ENCODE assay signal across 11 cellular contexts in the genomic region with DNA sequence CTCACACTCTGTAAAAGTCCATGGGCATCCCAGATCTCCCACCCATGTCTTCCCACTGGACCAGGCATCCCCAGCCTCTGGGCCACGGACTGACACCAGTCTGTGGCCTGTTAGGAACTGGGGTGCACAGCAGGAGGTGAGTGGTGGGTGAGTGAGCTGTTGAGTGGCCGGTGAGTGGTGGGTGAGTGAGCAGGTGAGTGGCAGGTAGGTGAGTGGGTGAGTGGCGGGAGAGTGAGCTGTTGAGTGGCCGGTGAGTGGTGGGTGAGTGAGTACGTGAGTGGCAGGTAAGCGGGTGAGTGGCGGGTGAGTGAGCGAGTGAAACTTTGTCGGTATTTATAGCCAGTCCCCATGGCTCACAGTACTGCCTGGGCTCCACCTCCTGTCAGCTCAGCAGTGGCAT.
DNase-seq lines count a peak whose midpoint lies in the region; ATAC-seq, FAIRE-seq and TF ChIP-seq lines count a peak whose summit lies in the region.
"Had no signal": no experiment of that assay in that cellular context is flagged by ENCODE, and none has a peak within 500 bp of the region (broad histone marks: within the 10 kb centered on the region; RNA-seq: fewer than 3 reads in every experiment).

No MANE protein-coding gene starts in this region.

- no peak overlapping the region for H2AFZ ChIP-seq in H1 (ENCODE audit: low read length)
- H2AFZ ChIP-seq in mesenchymal stem cell (ENCODE audit: low read depth, low read length) = no peak overlapping the region

- intact Hi-C loops in upper lobe of right lung (cut with DNase I) = no loop called here

- TF ChIP-seq EP300 in H1 (IDR thresholded peaks at IDR 0.05; ENCODE audit: borderline replicate concordance in 1 of 2, low read depth in 2 of 2, low read length in 2 of 2) = no peak

- H2BK120ac ChIP-seq in H1 (replicated peaks; ENCODE audit: low read depth, low read length) (no peak overlapping the region), mesenchymal stem cell (ENCODE audit: low read depth, low read length) (no peak overlapping the region)

- H4K8ac ChIP-seq in H1 (ENCODE audit: extremely low read depth, insufficient read depth, low read length) = no peak overlapping the region
- H4K8ac ChIP-seq in mesenchymal stem cell (ENCODE audit: low read length) = no peak overlapping the region

- H2BK12ac ChIP-seq in H1 (ENCODE audit: low read depth, low read length) = no peak overlapping the region
- H2BK12ac ChIP-seq in mesenchymal stem cell (ENCODE audit: low read length in 2 of 2) = no peak overlapping the region

- peaks cover 2% of the 10 kb centered on the region; the same call in 1 of the 2 replicates for H3K23me2 ChIP-seq in H1 (ENCODE audit: low read depth, low read length)

- no peaks in the 10 kb centered on the region for H3K4me1 Mint-ChIP-seq in stimulated activated naive B cell treated with anti-CD40 and anti-IgM and Interleukin-4, amounts not matched to agents 10 μg/mL and 1 μg/mL and 100 μg/mL, for 72 hours
- H3K4me1 Mint-ChIP-seq: CD14-positive monocyte; CD8-positive, alpha-beta memory T cell had no signal

- no peaks in the 10 kb centered on the region for H3K79me1 ChIP-seq in H1 (ENCODE audit: low read depth, low read length)
- H3K79me1 ChIP-seq in mesenchymal stem cell (replicated peaks; ENCODE audit: low read length, poor library complexity, severe bottlenecking) = no peaks in the 10 kb centered on the region

- no peak for FAIRE-seq in H1 (lab: Jason Lieb, UNC)
- FAIRE-seq: A549 had no signal

- POLR2A ChIA-PET in H1 (lab: Charles Lee; ENCODE audit: partially characterized antibody) = no interaction called here

- H3K4me1 ChIP-seq in H1 (replicated peaks in 1 of 4; ENCODE audit: control insufficient read depth in 3 of 4, insufficient read depth in 4 of 4, low read length in 3 of 4) (peaks cover 0 to 5% (median 2%) of the 10 kb centered on the region in 4 experiments; a peak in 3 of 7 replicates), mesenchymal stem cell (ENCODE audit: control insufficient read depth, insufficient read depth, low read depth, low read length) (peaks cover 13% of the 10 kb centered on the region), upper lobe of right lung (no peaks in the 10 kb centered on the region)
- H3K4me1 ChIP-seq: A549 had no signal

- no peak overlapping the region for H3K4me3 Mint-ChIP-seq in stimulated activated naive B cell treated with anti-CD40 and anti-IgM and Interleukin-4, amounts not matched to agents 10 μg/mL and 1 μg/mL and 100 μg/mL, for 72 hours
- H3K4me3 Mint-ChIP-seq: CD14-positive monocyte; CD8-positive, alpha-beta memory T cell had no signal

- no peak for TF ChIP-seq CTCF in brain microvascular endothelial cell (IDR thresholded peaks at IDR 0.05; ENCODE audit: low read depth, low read length, missing control alignments)
- no peak for TF ChIP-seq CTCF in H1 (IDR thresholded peaks at IDR 0.05; ENCODE audit: control extremely low read depth in 1 of 3, insufficient read depth in 1 of 3, low read depth in 1 of 3, low read length in 3 of 3)
- no peak for TF ChIP-seq CTCF in upper lobe of right lung (IDR thresholded peaks at IDR 0.05)

- DNase-seq in brain microvascular endothelial cell (no peak), H1 (ENCODE audit: low read depth in 1 of 2, low spot score in 2 of 2) (no peak), mesenchymal stem cell (no peak), upper lobe of right lung (peak; percentile 44)
- no peak for DNase-seq in stimulated activated naive B cell treated with anti-CD40 and anti-IgM and Interleukin-4, amounts not matched to agents 10 μg/mL and 1 μg/mL and 100 μg/mL, for 72 hours
- DNase-seq: CD8-positive, alpha-beta memory T cell; DMS53 had no signal

- H3K27me3 ChIP-seq in brain microvascular endothelial cell (replicated peaks) (no peaks in the 10 kb centered on the region), H1 (replicated peaks in 1 of 4; ENCODE audit: control insufficient read depth in 3 of 4, extremely low read depth in 1 of 4, insufficient read depth in 3 of 4, low read length in 3 of 4) (no peaks in the 10 kb centered on the region), mesenchymal stem cell (ENCODE audit: control insufficient read depth in 1 of 2, insufficient read depth in 1 of 2, low read length in 2 of 2) (no peaks in the 10 kb centered on the region), upper lobe of right lung (no peaks in the 10 kb centered on the region)

- TF ChIP-seq RAD21 in H1 (IDR thresholded peaks at IDR 0.05 in 1 of 2, conservative IDR thresholded peaks at IDR 0.05 in 1 of 2; ENCODE audit: low read depth in 2 of 2, low read length in 2 of 2) = no peak

- H3K4ac ChIP-seq in H1 (replicated peaks; ENCODE audit: insufficient read length, low read depth, low read length) (peak overlapping the region; percentile 25), mesenchymal stem cell (ENCODE audit: low read depth in 1 of 2, low read length in 2 of 2) (no peak overlapping the region)

- CTCF ChIA-PET in H1 (lab: Charles Lee; ENCODE audit: partially characterized antibody) = interaction anchor here (1.1 to 1.8 kb wide), 2 partner anchors 14 to 16 kb away, joined by 3 to 8 read pairs; no protein-coding TSS in a partner anchor

- H3K9me3 Mint-ChIP-seq in stimulated activated naive B cell treated with anti-CD40 and anti-IgM and Interleukin-4, amounts not matched to agents 10 μg/mL and 1 μg/mL and 100 μg/mL, for 72 hours = peaks cover 3 to 9% of the 10 kb centered on the region in 2 donors

- no peak overlapping the region for H3K27ac Mint-ChIP-seq in stimulated activated naive B cell treated with anti-CD40 and anti-IgM and Interleukin-4, amounts not matched to agents 10 μg/mL and 1 μg/mL and 100 μg/mL, for 72 hours
- H3K27ac Mint-ChIP-seq: CD8-positive, alpha-beta memory T cell had no signal

- H3K36me3 ChIP-seq in brain microvascular endothelial cell (replicated peaks) = no peaks in the 10 kb centered on the region
- no peaks in the 10 kb centered on the region; a peak in 1 of 8 replicates for H3K36me3 ChIP-seq in H1 (ENCODE audit: control insufficient read depth in 2 of 4, insufficient read depth in 4 of 4, low read length in 3 of 4)
- no peaks in the 10 kb centered on the region for H3K36me3 ChIP-seq in mesenchymal stem cell (ENCODE audit: control insufficient read depth in 1 of 2, insufficient read depth in 2 of 2, low read depth in 1 of 2, low read length in 2 of 2)
- no peaks in the 10 kb centered on the region for H3K36me3 ChIP-seq in upper lobe of right lung

- no peak overlapping the region for H3K14ac ChIP-seq in H1 (ENCODE audit: insufficient read length)
- H3K14ac ChIP-seq in mesenchymal stem cell (ENCODE audit: low read length in 2 of 2) = no peak overlapping the region

- H3K23ac ChIP-seq in H1 (ENCODE audit: insufficient read length) (no peak overlapping the region), mesenchymal stem cell (ENCODE audit: low read length in 2 of 2) (no peak overlapping the region)

- ATAC-seq in upper lobe of right lung = no peak
- ATAC-seq in stimulated activated naive B cell treated with anti-CD40 and anti-IgM and Interleukin-4, amounts not matched to agents 10 μg/mL and 1 μg/mL and 100 μg/mL, for 72 hours (replicated peaks) = no peak
- no peak for ATAC-seq in HG03469 (IDR thresholded peaks at IDR 0.05; ENCODE audit: unreplicated experiment)
- ATAC-seq in activated CD4-positive, CD25-positive, alpha-beta regulatory T cell treated with anti-CD3 and anti-CD28 coated beads, Interleukin-2, amount 50 U/mL, for 24 hours = no peak

- no peaks in the 10 kb centered on the region for H4K20me1 ChIP-seq in H1 (replicated peaks in 1 of 2; ENCODE audit: control insufficient read depth in 1 of 2, insufficient read depth in 2 of 2, low read length in 2 of 2)

- H3K27ac ChIP-seq in brain microvascular endothelial cell (peak overlapping the region; percentile 45), H1 (ENCODE audit: low read depth, low read length) (no peak overlapping the region; the same call in 1 of the 2 replicates), mesenchymal stem cell (ENCODE audit: low read length, poor library complexity, severe bottlenecking) (peak overlapping the region; percentile 80), upper lobe of right lung (no peak overlapping the region)
- H3K27ac ChIP-seq: A549 had no signal

- no peak overlapping the region for H2BK20ac ChIP-seq in H1 (ENCODE audit: low read length)

- H3K9me3 ChIP-seq in H1 (ENCODE audit: insufficient read depth in 2 of 2, low read depth in 1 of 2, low read length in 1 of 2) (peaks cover 23 to 31% of the 10 kb centered on the region in 2 experiments), mesenchymal stem cell (ENCODE audit: control insufficient read depth, low read length) (peaks cover 8% of the 10 kb centered on the region), upper lobe of right lung (no peaks in the 10 kb centered on the region)

- H4K5ac ChIP-seq in H1 (ENCODE audit: insufficient read length, low read depth, low read length) = no peak overlapping the region

- peak overlapping the region; percentile 55; the same call in 1 of the 2 replicates for H2BK15ac ChIP-seq in H1 (ENCODE audit: low read length)
- H2BK15ac ChIP-seq in mesenchymal stem cell (ENCODE audit: low read depth, poor library complexity, severe bottlenecking) = no peak overlapping the region

- H3K4me3 ChIP-seq in brain microvascular endothelial cell (ENCODE audit: low read depth, low read length) (no peak overlapping the region), H1 (ENCODE audit: extremely low read depth in 1 of 4, insufficient read depth in 2 of 4, low read depth in 3 of 4, low read length in 4 of 4) (no peak overlapping the region; a peak in 1 of 8 replicates), mesenchymal stem cell (ENCODE audit: insufficient read depth in 1 of 2, low read depth in 1 of 2, low read length in 2 of 2) (no peak overlapping the region), upper lobe of right lung (no peak overlapping the region)
- H3K4me3 ChIP-seq: A549 had no signal

- H3K18ac ChIP-seq in H1 (ENCODE audit: extremely low read depth, low read length) = no peak overlapping the region
- H3K18ac ChIP-seq in mesenchymal stem cell (ENCODE audit: low read depth in 1 of 2, low read length in 2 of 2) = no peak overlapping the region

- no peaks in the 10 kb centered on the region for H3K79me2 ChIP-seq in H1 (ENCODE audit: control insufficient read depth in 1 of 2, insufficient read depth in 2 of 2, low read length in 2 of 2)

- 94% methylated on average over 8 of the region's 9 CpGs; no CpG with 5 or more reads in 1 of the 2 experiments for WGBS in H1 (ENCODE audit: extremely low coverage in 1 of 2, insufficient coverage in 1 of 2, insufficient read length in 1 of 2, insufficient replicate concordance in 2 of 2, low coverage in 1 of 2, low lambda C conversion rate in 2 of 2, missing lambda C conversion rate in 1 of 2), 2 experiments
- WGBS in mesenchymal stem cell = 82% methylated on average over 4 of the region's 9 CpGs

- in situ Hi-C loops in brain microvascular endothelial cell (cut with HindIII; ENCODE audit: low pct_ligation_motif_present, low sequenced_read_pairs) = no loop called here

- no peak overlapping the region for H3K4me2 ChIP-seq in H1 (ENCODE audit: insufficient read depth in 1 of 2, low read depth in 2 of 2, low read length in 2 of 2)
- H3K4me2 ChIP-seq in mesenchymal stem cell (ENCODE audit: low read length, poor library complexity, severe bottlenecking) = no peak overlapping the region
- H3K4me2 ChIP-seq: A549 had no signal

- no peak overlapping the region; the same call in 1 of the 2 replicates for H2AK5ac ChIP-seq in H1 (ENCODE audit: low read depth, low read length)
- peak overlapping the region; percentile 34 for H2AK5ac ChIP-seq in mesenchymal stem cell (ENCODE audit: low read length, severe bottlenecking)

- H3K27me3 Mint-ChIP-seq in stimulated activated naive B cell treated with anti-CD40 and anti-IgM and Interleukin-4, amounts not matched to agents 10 μg/mL and 1 μg/mL and 100 μg/mL, for 72 hours = no peaks in the 10 kb centered on the region

- H2BK5ac ChIP-seq in H1 (ENCODE audit: low read depth, low read length) = no peak overlapping the region
- H2BK5ac ChIP-seq in mesenchymal stem cell (ENCODE audit: low read depth, low read length, poor library complexity, severe bottlenecking) = no peak overlapping the region

- no peak overlapping the region for H3K56ac ChIP-seq in H1 (replicated peaks; ENCODE audit: insufficient read length, low read depth, low read length)

- no peak for TF ChIP-seq POLR2A in H1 (IDR thresholded peaks at IDR 0.05; ENCODE audit: control extremely low read depth in 1 of 2, low read depth in 2 of 2, low read length in 2 of 2)

- H4K91ac ChIP-seq in H1 (replicated peaks; ENCODE audit: insufficient read length, low read length) = peak overlapping the region; percentile 71
- no peak overlapping the region for H4K91ac ChIP-seq in mesenchymal stem cell (ENCODE audit: low read length)

- no peak overlapping the region for H3K9ac ChIP-seq in H1 (replicated peaks in 1 of 4; ENCODE audit: extremely low read depth in 1 of 4, low read depth in 3 of 4, low read length in 3 of 4)
- no peak overlapping the region for H3K9ac ChIP-seq in mesenchymal stem cell (ENCODE audit: low read length)

- H3K36me3 Mint-ChIP-seq in stimulated activated naive B cell treated with anti-CD40 and anti-IgM and Interleukin-4, amounts not matched to agents 10 μg/mL and 1 μg/mL and 100 μg/mL, for 72 hours = no peaks in the 10 kb centered on the region
- H3K36me3 Mint-ChIP-seq: CD14-positive monocyte; CD8-positive, alpha-beta memory T cell had no signal

Comparison
In these comparisons a context has a peak if more than half of its experiments do, and no peak if none do; other contexts are left out.
1. H3K27ac ChIP-seq: peak in brain microvascular endothelial cell (single experiment) and mesenchymal stem cell (single experiment); none in H1 (single experiment) and upper lobe of right lung (single experiment).